ENCODE assay signal across 21 cellular contexts in the genomic region with DNA sequence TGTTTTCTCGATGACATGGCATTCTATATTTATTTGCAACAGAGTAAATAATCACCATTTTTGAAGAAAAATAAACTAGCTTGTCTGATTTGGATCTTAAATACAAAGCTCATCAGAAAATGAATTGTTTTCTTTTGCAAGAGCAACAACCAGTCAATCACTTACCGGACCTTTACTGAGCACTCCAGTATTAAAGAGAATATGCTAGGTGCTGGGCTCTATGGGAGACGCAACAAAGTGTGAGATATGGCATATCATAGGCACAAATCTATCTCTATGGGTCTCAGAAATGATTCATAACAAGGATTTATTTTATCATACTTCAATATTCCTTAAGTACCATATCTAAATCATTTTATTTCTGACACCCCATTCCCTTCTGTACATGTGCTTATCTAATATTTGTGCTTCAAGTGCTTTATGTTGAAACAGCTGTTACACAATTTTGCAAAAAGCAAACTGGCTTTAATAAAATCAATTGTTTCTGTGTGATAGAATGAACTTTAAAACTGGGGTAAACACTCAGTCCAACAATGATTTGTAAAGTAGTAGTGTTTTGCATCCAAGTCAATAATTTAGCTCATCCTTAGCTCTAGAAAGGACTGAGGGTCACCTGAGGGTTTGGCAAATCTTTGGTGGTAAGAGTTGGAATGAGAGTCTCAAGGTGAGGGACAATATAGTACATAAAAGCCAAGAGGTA.
DNase-seq lines count a peak whose midpoint lies in the region; ATAC-seq, FAIRE-seq and TF ChIP-seq lines count a peak whose summit lies in the region.
"Had no signal": no experiment of that assay in that cellular context is flagged by ENCODE, and none has a peak within 500 bp of the region (broad histone marks: within the 10 kb centered on the region; RNA-seq: fewer than 3 reads in every experiment).

No MANE protein-coding gene starts in this region.

- H3K4me2 ChIP-seq in A549, result no peak overlapping the region

- TF ChIP-seq EP300 in A549 (IDR thresholded peaks at IDR 0.05), result no peak

- H3K9me3 ChIP-seq in A549 (no peaks in the 10 kb centered on the region), right lobe of liver (no peaks in the 10 kb centered on the region)
- H3K9me3 ChIP-seq: Caco-2, HAP-1 had no signal

- POLR2A ChIA-PET in A549 (lab: Yijun Ruan, JAX), result no interaction called here

- H3K36me3 ChIP-seq in right lobe of liver, result no peaks in the 10 kb centered on the region
- H3K36me3 ChIP-seq: HAP-1 had no signal

- H3K27ac ChIP-seq in A549 (no peak overlapping the region), right lobe of liver (no peak overlapping the region)
- H3K27ac ChIP-seq: 22Rv1 had no signal

- peaks cover 4 to 11% of the 10 kb centered on the region in 2 donors for H3K27me3 ChIP-seq in right lobe of liver

- TF ChIP-seq POLR2A in A549 (IDR thresholded peaks at IDR 0.05; ENCODE audit: low read length) (no peak), right lobe of liver (IDR thresholded peaks at IDR 0.05) (no peak)

- H3K4me1 ChIP-seq in A549 (0 out of 3 replicates have a peak, but pooled peaks cover 7% of the 10 kb centered on the region), right lobe of liver (peaks cover 0 to 26% (median 5%) of the 10 kb centered on the region in 4 donors)
- H3K4me1 ChIP-seq: Caco-2 had no signal

- TF ChIP-seq RAD21 in A549 (conservative IDR thresholded peaks at IDR 0.05 in 1 of 2, IDR thresholded peaks at IDR 0.05 in 1 of 2), result no peak

- intact Hi-C loops in right lobe of liver (cut with DNase I), result no loop called here

- H3K4me3 ChIP-seq in A549, result no peak overlapping the region
- H3K4me3 ChIP-seq in right lobe of liver, result no peak overlapping the region
- H3K4me3 ChIP-seq: HAP-1 had no signal

- no peak for DNase-seq in A549 (ENCODE audit: low read depth in 1 of 2, low spot score in 1 of 2)
- peak; percentile 26 for DNase-seq in amniotic epithelial cell (ENCODE audit: low read depth)
- no peak for DNase-seq in left lobe of liver (ENCODE audit: low spot score)
- no peak for DNase-seq in right lobe of liver
- no peak for DNase-seq in KG1 (lab: John Stamatoyannopoulos, UW)
- DNase-seq in GM13976 (ENCODE audit: low spot score), result no peak
- DNase-seq: C1 segment of cervical spinal cord; Caco-2; CD4-positive, alpha-beta memory T cell; DMS153; DND-41; GOT3; HFFc6 had no signal

- CTCF ChIA-PET in A549 (lab: Yijun Ruan, JAX), result no interaction called here

- ATAC-seq in A549 (no peak), left lobe of liver (peak; percentile 70), right lobe of liver (peak; percentile 60 to 84 (median 70)), GM18511 (IDR thresholded peaks at IDR 0.05; ENCODE audit: unreplicated experiment) (no peak)
- ATAC-seq in activated CD4-positive, CD25-positive, alpha-beta regulatory T cell treated with anti-CD3 and anti-CD28 coated beads, Interleukin-2, amount 50 U/mL, for 24 hours, result no peak

- FAIRE-seq in A549 (lab: Jason Lieb, UNC), result peak; percentile 93
- FAIRE-seq: A204.1, G401.6, GM12892, H54 had no signal

- no peak for TF ChIP-seq CTCF in A549 (IDR thresholded peaks at IDR 0.05)
- no peak for TF ChIP-seq CTCF in right lobe of liver (IDR thresholded peaks at IDR 0.05)
- TF ChIP-seq CTCF in GM13976 (IDR thresholded peaks at IDR 0.05; ENCODE audit: borderline replicate concordance, control extremely low read depth, extremely low read depth, insufficient read depth, missing control alignments), result no peak

- 81% methylated on average over 3 of the region's 3 CpGs for WGBS in A549 (ENCODE audit: missing lambda C conversion rate)
- 27% methylated on average over 3 of the region's 3 CpGs for WGBS in right lobe of liver (ENCODE audit: insufficient coverage, low coverage, low lambda C conversion rate, missing lambda C conversion rate)

- in situ Hi-C loops in GM13976 (cut with MboI; ENCODE audit: low sequenced_read_pairs, unreplicated experiment), result no loop called here

TF ChIP-seq in A549, 52 proteins besides CTCF, POLR2A, EP300 and RAD21:
- TF ChIP-seq MAFK (IDR thresholded peaks at IDR 0.05; ENCODE audit: partially characterized antibody) (no peak), SMC3 (IDR thresholded peaks at IDR 0.05) (no peak), TP53 (CRISPR knock-in tag; IDR thresholded peaks at IDR 0.05) (no peak), KDM5A (IDR thresholded peaks at IDR 0.05) (no peak), CEBPB (IDR thresholded peaks at IDR 0.05) (no peak), KDM1A (IDR thresholded peaks at IDR 0.05; ENCODE audit: low read depth) (no peak), HOXB5 (CRISPR knock-in tag; IDR thresholded peaks at IDR 0.05) (no peak), HDAC2 (IDR thresholded peaks at IDR 0.05) (no peak), HOXB13 (CRISPR knock-in tag; IDR thresholded peaks at IDR 0.05; ENCODE audit: low read depth) (no peak), RCOR1 (IDR thresholded peaks at IDR 0.05; ENCODE audit: low read depth, low read length) (no peak), NFE2L2 (conservative IDR thresholded peaks at IDR 0.05; ENCODE audit: low read length) (no peak)
- TF ChIP-seq, protein P1, sequence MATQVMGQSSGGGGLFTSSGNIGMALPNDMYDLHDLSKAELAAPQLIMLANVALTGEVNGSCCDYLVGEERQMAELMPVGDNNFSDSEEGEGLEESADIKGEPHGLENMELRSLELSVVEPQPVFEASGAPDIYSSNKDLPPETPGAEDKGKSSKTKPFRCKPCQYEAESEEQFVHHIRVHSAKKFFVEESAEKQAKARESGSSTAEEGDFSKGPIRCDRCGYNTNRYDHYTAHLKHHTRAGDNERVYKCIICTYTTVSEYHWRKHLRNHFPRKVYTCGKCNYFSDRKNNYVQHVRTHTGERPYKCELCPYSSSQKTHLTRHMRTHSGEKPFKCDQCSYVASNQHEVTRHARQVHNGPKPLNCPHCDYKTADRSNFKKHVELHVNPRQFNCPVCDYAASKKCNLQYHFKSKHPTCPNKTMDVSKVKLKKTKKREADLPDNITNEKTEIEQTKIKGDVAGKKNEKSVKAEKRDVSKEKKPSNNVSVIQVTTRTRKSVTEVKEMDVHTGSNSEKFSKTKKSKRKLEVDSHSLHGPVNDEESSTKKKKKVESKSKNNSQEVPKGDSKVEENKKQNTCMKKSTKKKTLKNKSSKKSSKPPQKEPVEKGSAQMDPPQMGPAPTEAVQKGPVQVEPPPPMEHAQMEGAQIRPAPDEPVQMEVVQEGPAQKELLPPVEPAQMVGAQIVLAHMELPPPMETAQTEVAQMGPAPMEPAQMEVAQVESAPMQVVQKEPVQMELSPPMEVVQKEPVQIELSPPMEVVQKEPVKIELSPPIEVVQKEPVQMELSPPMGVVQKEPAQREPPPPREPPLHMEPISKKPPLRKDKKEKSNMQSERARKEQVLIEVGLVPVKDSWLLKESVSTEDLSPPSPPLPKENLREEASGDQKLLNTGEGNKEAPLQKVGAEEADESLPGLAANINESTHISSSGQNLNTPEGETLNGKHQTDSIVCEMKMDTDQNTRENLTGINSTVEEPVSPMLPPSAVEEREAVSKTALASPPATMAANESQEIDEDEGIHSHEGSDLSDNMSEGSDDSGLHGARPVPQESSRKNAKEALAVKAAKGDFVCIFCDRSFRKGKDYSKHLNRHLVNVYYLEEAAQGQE (IDR thresholded peaks at IDR 0.05), result no peak
- TF ChIP-seq, protein P2, sequence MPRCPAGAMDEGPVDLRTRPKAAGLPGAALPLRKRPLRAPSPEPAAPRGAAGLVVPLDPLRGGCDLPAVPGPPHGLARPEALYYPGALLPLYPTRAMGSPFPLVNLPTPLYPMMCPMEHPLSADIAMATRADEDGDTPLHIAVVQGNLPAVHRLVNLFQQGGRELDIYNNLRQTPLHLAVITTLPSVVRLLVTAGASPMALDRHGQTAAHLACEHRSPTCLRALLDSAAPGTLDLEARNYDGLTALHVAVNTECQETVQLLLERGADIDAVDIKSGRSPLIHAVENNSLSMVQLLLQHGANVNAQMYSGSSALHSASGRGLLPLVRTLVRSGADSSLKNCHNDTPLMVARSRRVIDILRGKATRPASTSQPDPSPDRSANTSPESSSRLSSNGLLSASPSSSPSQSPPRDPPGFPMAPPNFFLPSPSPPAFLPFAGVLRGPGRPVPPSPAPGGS (IDR thresholded peaks at IDR 0.05), result no peak
TF ChIP-seq in A549: peak in this region for 0.

Comparison
In these comparisons a context has a peak if more than half of its experiments do, and no peak if none do; other contexts are left out.
1. ATAC-seq: peak in left lobe of liver (single experiment) and right lobe of liver (4 of 4); none in A549 (0 of 2), activated CD4-positive, CD25-positive, alpha-beta regulatory T cell treated with anti-CD3 and anti-CD28 coated beads, Interleukin-2, amount 50 U/mL, for 24 hours (0 of 2) and GM18511 (single experiment).